12 cellular contexts compared by ENCODE assay signal in the genomic region with DNA sequence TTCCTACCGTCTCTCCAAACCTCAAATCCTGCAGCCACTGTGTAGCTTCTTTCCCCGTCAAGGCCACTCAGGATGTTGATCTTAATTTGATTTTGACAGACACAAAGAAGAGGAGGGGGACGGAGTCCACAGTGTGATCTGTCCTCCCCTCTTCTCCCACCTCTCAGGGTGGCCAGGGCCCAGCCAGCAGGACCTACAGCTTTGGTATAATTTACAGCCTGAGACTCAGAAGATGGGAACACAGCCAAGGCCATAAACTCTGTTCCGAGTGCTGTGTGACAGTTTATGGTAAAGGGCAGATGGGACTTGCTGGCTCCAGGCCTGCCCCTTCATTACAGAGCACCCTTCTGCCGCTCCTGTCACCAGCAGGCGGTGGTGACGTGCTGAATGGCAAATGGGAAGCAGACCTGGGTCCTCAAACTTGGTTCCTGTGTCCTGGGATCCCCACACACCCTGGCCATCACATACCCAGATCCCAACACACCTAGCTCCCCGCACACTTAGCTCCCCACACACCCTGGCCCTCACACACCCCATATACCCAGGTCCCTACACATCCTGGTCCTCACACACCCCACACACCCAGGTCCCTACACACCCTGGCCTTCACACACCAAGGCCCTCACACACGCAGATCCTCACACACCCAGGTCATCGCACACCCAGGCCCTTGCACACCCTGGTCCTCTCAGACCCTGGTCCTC.
DNase-seq lines count a peak whose midpoint lies in the region; ATAC-seq and TF ChIP-seq lines count a peak whose summit lies in the region.
"Had no signal": no experiment of that assay in that cellular context is flagged by ENCODE, and none has a peak within 500 bp of the region (broad histone marks: within the 10 kb centered on the region; RNA-seq: fewer than 3 reads in every experiment).

No MANE protein-coding gene starts in this region.

- H3K9me3 Mint-ChIP-seq in natural killer cell treated with Interleukin-12 subunit alpha and Interleukin-12 subunit beta and Interleukin-15 and Interleukin-18, amount 100 ng/mL, for 72 hours = peaks cover 3% of the 10 kb centered on the region
- no peaks in the 10 kb centered on the region for H3K9me3 Mint-ChIP-seq in natural killer cell

- H3K4me1 Mint-ChIP-seq in natural killer cell treated with Interleukin-12 subunit alpha and Interleukin-12 subunit beta and Interleukin-15 and Interleukin-18, amount 100 ng/mL, for 72 hours (ENCODE audit: low read depth in 2 of 2) = peaks cover 22 to 31% of the 10 kb centered on the region in 2 donors
- peaks cover 11 to 15% of the 10 kb centered on the region in 2 donors for H3K4me1 Mint-ChIP-seq in natural killer cell

- CTCF ChIA-PET in GM10248 (lab: Yijun Ruan, JAX) = interaction anchor here (0.7 to 2.1 kb wide), 8 partner anchors 9 to 231 kb away, joined by 3 to 10 read pairs (median 4); no protein-coding TSS in a partner anchor

- ATAC-seq in natural killer cell treated with Interleukin-12 subunit alpha and Interleukin-12 subunit beta and Interleukin-15 and Interleukin-18, amount 100 ng/mL, for 72 hours = no peak
- ATAC-seq in natural killer cell (no peak), heart right ventricle (peak in 7 of 8 donors; percentile 14 to 79 (median 65))

- peak overlapping the region; percentile 91 to 94 for H3K27ac Mint-ChIP-seq in natural killer cell treated with Interleukin-12 subunit alpha and Interleukin-12 subunit beta and Interleukin-15 and Interleukin-18, amount 100 ng/mL, for 72 hours
- H3K27ac Mint-ChIP-seq in natural killer cell = no peak overlapping the region

- intact Hi-C loops in natural killer cell (cut with micrococcal nuclease) = no loop called here
- intact Hi-C loops in heart right ventricle (cut with DNase I) = loop anchor here in 1 of 10 donors (10.0 kb wide), 1 partner anchor 251 kb away; a partner anchor contains a TSS

- peak overlapping the region in 8 of 10 donors; percentile 9 to 81 (median 68) for H3K27ac ChIP-seq in heart right ventricle
- H3K27ac ChIP-seq in effector memory CD4-positive, alpha-beta T cell (ENCODE audit: insufficient read depth, low read length, poor library complexity, severe bottlenecking) = no peak overlapping the region
- H3K27ac ChIP-seq: ascending aorta, HL-60, thoracic aorta had no signal

- WGBS in heart right ventricle, 2 donors = 57 to 62% methylated on average over 10 of the region's 10 CpGs

- DNase-seq in natural killer cell treated with Interleukin-12 subunit alpha and Interleukin-12 subunit beta and Interleukin-15 and Interleukin-18, amount 100 ng/mL, for 72 hours (ENCODE audit: low spot score) = no peak
- DNase-seq in natural killer cell = no peak
- peak; percentile 97 for DNase-seq in SHP77 (lab: John Stamatoyannopoulos, UW)
- no peak for DNase-seq in heart right ventricle
- DNase-seq in GM10248 (ENCODE audit: extremely low spot score) = no peak
- no peak for DNase-seq in effector memory CD4-positive, alpha-beta T cell
- no peak for DNase-seq in HCEC 1CT
- DNase-seq in cerebellar cortex (ENCODE audit: low spot score) = no peak
- DNase-seq: Calu3 had no signal

- H3K27me3 ChIP-seq in heart right ventricle = no peaks in the 10 kb centered on the region
- H3K27me3 ChIP-seq in effector memory CD4-positive, alpha-beta T cell (replicated peaks; ENCODE audit: control insufficient read depth, insufficient read depth, low read length, poor library complexity, severe bottlenecking) = no peaks in the 10 kb centered on the region
- H3K27me3 ChIP-seq: ascending aorta had no signal

- peaks cover 7 to 23% (median 14%) of the 10 kb centered on the region in 9 donors for H3K4me1 ChIP-seq in heart right ventricle
- peaks cover 7% of the 10 kb centered on the region for H3K4me1 ChIP-seq in effector memory CD4-positive, alpha-beta T cell (ENCODE audit: control insufficient read depth, insufficient read depth, low read length, poor library complexity, severe bottlenecking)
- H3K4me1 ChIP-seq: ascending aorta had no signal

- peaks cover 6% of the 10 kb centered on the region for H3K36me3 Mint-ChIP-seq in natural killer cell treated with Interleukin-12 subunit alpha and Interleukin-12 subunit beta and Interleukin-15 and Interleukin-18, amount 100 ng/mL, for 72 hours
- H3K36me3 Mint-ChIP-seq in natural killer cell = no peaks in the 10 kb centered on the region

- TF ChIP-seq CTCF in natural killer cell (IDR thresholded peaks at IDR 0.05) = no peak
- TF ChIP-seq CTCF in heart right ventricle (IDR thresholded peaks at IDR 0.05) = peak in 1 of 9 donors; percentile 9
- no peak for TF ChIP-seq CTCF in GM10248 (IDR thresholded peaks at IDR 0.05; ENCODE audit: control extremely low read depth, extremely low read depth, low read depth, missing control alignments)

- no peaks in the 10 kb centered on the region for H3K36me3 ChIP-seq in heart right ventricle
- no peaks in the 10 kb centered on the region for H3K36me3 ChIP-seq in effector memory CD4-positive, alpha-beta T cell (ENCODE audit: control insufficient read depth, insufficient read depth, low read length)
- H3K36me3 ChIP-seq: ascending aorta, thoracic aorta had no signal

- peak overlapping the region; percentile 63 for H3K4me3 Mint-ChIP-seq in natural killer cell treated with Interleukin-12 subunit alpha and Interleukin-12 subunit beta and Interleukin-15 and Interleukin-18, amount 100 ng/mL, for 72 hours
- no peak overlapping the region for H3K4me3 Mint-ChIP-seq in natural killer cell

- peak overlapping the region in 1 of 10 donors; percentile 7 for H3K4me3 ChIP-seq in heart right ventricle
- H3K4me3 ChIP-seq in effector memory CD4-positive, alpha-beta T cell (ENCODE audit: insufficient read depth, low read depth, low read length, poor library complexity, severe bottlenecking) = no peak overlapping the region
- H3K4me3 ChIP-seq: ascending aorta, thoracic aorta had no signal

- H3K9me3 ChIP-seq in heart right ventricle = no peaks in the 10 kb centered on the region
- no peaks in the 10 kb centered on the region for H3K9me3 ChIP-seq in effector memory CD4-positive, alpha-beta T cell (ENCODE audit: control insufficient read depth, low read length)
- H3K9me3 ChIP-seq: ascending aorta, thoracic aorta had no signal

- POLR2A ChIA-PET in GM10248 (lab: Yijun Ruan, JAX) = no interaction called here

- no peaks in the 10 kb centered on the region for H3K27me3 Mint-ChIP-seq in natural killer cell treated with Interleukin-12 subunit alpha and Interleukin-12 subunit beta and Interleukin-15 and Interleukin-18, amount 100 ng/mL, for 72 hours
- H3K27me3 Mint-ChIP-seq in natural killer cell (ENCODE audit: low read depth in 2 of 2) = no peaks in the 10 kb centered on the region

Comparison
In these comparisons a context has a peak if more than half of its experiments do, and no peak if none do; other contexts are left out.
1. H3K27ac Mint-ChIP-seq: peak in natural killer cell treated with Interleukin-12 subunit alpha and Interleukin-12 subunit beta and Interleukin-15 and Interleukin-18, amount 100 ng/mL, for 72 hours (2 of 2); none in natural killer cell (0 of 2).
2. ATAC-seq: peak in heart right ventricle (7 of 8); none in natural killer cell treated with Interleukin-12 subunit alpha and Interleukin-12 subunit beta and Interleukin-15 and Interleukin-18, amount 100 ng/mL, for 72 hours (0 of 2) and natural killer cell (0 of 3).
3. DNase-seq: peak in SHP77 (2 of 2); none in natural killer cell treated with Interleukin-12 subunit alpha and Interleukin-12 subunit beta and Interleukin-15 and Interleukin-18, amount 100 ng/mL, for 72 hours (single experiment), natural killer cell (single experiment), heart right ventricle (0 of 2), GM10248 (single experiment), effector memory CD4-positive, alpha-beta T cell (0 of 3), HCEC 1CT (single experiment) and cerebellar cortex (single experiment).